1 cellular context compared by ENCODE assay signal in genomic region chr1:167661527-167662436, GRCh38.
TF ChIP-seq lines count a peak whose summit lies in the region.

No MANE protein-coding gene starts in this region.

TF ChIP-seq in WTC11, 78 proteins besides CTCF, POLR2A, EP300 and RAD21 (continued from another document):
- no peak for TF ChIP-seq ZNF671 (CRISPR knock-in tag; IDR thresholded peaks at IDR 0.05)
- TF ChIP-seq ZNF219 (CRISPR knock-in tag; IDR thresholded peaks at IDR 0.05; ENCODE audit: borderline replicate concordance): no peak
- TF ChIP-seq ATF1 (CRISPR knock-in tag; IDR thresholded peaks at IDR 0.05): no peak
- TF ChIP-seq TCF7 (CRISPR knock-in tag; IDR thresholded peaks at IDR 0.05; ENCODE audit: low read depth): no peak
- TF ChIP-seq IRF2 (CRISPR knock-in tag; IDR thresholded peaks at IDR 0.05; ENCODE audit: borderline replicate concordance, low read depth): no peak
- TF ChIP-seq ETV6 (CRISPR knock-in tag; IDR thresholded peaks at IDR 0.05): no peak
- TF ChIP-seq TP53 (CRISPR knock-in tag; IDR thresholded peaks at IDR 0.05): no peak
